1 cellular context compared by ENCODE assay signal in the genomic region with DNA sequence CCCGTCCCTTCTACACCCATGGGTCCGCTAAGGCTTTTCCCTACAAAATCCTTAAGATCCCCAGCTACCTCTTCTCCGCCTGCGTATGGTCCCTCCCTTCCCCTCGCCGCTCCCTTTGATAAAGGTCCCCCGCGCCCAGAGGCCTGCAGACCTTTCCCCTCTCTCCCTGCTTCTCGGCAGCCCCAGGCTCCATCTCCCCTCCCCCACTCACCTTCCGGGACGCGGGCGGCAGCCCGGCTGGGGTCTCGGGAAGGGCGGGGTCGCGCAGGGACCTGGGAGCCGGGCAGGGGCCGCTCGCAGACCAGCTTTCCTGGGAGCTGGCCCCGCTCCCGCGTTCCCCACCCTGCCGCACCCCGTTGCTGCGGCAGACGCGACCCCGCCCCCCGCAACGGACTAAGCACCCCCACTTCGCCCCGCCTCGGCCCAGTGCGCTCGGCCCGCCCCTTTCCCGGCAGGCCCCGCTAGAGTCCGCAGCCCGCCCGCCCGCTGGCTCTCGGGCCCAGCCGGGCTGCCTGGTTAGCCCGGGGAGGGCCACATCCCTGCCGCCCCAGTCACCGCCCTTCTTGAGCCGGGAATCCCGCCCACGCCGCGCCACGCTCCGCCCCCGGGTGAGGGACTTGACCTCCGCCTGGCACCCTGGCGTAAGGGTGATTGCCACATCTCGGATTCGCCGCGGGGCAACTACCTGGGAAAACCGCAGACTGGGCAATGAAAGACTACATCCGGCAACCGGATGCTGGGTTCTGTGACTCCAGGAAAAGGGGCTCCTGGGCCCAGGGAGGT.
TF ChIP-seq lines count a peak whose summit lies in the region.

A gene with protein sequence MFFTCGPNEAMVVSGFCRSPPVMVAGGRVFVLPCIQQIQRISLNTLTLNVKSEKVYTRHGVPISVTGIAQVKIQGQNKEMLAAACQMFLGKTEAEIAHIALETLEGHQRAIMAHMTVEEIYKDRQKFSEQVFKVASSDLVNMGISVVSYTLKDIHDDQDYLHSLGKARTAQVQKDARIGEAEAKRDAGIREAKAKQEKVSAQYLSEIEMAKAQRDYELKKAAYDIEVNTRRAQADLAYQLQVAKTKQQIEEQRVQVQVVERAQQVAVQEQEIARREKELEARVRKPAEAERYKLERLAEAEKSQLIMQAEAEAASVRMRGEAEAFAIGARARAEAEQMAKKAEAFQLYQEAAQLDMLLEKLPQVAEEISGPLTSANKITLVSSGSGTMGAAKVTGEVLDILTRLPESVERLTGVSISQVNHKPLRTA (minus strand): TSS at position 372 of the 783 bp plus-strand sequence. CDS start 498 bp downstream, outside the sequence.

TF ChIP-seq in HepG2, 621 proteins besides CTCF, POLR2A, EP300 and RAD21 (continued from another document and continues in another):
- TF ChIP-seq, protein P1, sequence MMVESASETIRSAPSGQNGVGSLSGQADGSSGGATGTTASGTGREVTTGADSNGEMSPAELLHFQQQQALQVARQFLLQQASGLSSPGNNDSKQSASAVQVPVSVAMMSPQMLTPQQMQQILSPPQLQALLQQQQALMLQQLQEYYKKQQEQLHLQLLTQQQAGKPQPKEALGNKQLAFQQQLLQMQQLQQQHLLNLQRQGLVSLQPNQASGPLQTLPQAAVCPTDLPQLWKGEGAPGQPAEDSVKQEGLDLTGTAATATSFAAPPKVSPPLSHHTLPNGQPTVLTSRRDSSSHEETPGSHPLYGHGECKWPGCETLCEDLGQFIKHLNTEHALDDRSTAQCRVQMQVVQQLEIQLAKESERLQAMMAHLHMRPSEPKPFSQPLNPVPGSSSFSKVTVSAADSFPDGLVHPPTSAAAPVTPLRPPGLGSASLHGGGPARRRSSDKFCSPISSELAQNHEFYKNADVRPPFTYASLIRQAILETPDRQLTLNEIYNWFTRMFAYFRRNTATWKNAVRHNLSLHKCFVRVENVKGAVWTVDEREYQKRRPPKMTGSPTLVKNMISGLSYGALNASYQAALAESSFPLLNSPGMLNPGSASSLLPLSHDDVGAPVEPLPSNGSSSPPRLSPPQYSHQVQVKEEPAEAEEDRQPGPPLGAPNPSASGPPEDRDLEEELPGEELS (CRISPR knock-in tag; IDR thresholded peaks at IDR 0.05), result peak; percentile 63
- no peak for TF ChIP-seq ZBTB40 (IDR thresholded peaks at IDR 0.05)
- peak; percentile 78 for TF ChIP-seq ZBTB40 (CRISPR knock-in tag; IDR thresholded peaks at IDR 0.05)
- TF ChIP-seq ZNF776 (CRISPR knock-in tag; IDR thresholded peaks at IDR 0.05), result peak; percentile 81; the same call in 1 of the 2 replicates
- TF ChIP-seq, protein P2, sequence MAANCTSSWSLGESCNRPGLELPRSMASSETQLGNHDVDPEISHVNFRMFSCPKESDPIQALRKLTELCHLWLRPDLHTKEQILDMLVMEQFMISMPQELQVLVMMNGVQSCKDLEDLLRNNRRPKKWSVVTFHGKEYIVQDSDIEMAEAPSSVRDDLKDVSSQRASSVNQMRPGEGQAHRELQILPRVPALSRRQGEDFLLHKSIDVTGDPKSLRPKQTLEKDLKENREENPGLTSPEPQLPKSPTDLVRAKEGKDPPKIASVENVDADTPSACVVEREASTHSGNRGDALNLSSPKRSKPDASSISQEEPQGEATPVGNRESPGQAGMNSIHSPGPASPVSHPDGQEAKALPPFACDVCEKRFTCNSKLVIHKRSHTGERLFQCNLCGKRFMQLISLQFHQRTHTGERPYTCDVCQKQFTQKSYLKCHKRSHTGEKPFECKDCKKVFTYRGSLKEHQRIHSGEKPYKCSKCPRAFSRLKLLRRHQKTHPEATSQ (CRISPR knock-in tag; IDR thresholded peaks at IDR 0.05; ENCODE audit: borderline replicate concordance), result peak; percentile 67; the same call in 1 of the 2 replicates
- no peak for TF ChIP-seq ZNF674 (CRISPR knock-in tag; IDR thresholded peaks at IDR 0.05; ENCODE audit: low read depth)
- TF ChIP-seq PLSCR1 (CRISPR knock-in tag; IDR thresholded peaks at IDR 0.05; ENCODE audit: borderline replicate concordance), result no peak; the same call in 1 of the 2 replicates
- TF ChIP-seq, protein P3, sequence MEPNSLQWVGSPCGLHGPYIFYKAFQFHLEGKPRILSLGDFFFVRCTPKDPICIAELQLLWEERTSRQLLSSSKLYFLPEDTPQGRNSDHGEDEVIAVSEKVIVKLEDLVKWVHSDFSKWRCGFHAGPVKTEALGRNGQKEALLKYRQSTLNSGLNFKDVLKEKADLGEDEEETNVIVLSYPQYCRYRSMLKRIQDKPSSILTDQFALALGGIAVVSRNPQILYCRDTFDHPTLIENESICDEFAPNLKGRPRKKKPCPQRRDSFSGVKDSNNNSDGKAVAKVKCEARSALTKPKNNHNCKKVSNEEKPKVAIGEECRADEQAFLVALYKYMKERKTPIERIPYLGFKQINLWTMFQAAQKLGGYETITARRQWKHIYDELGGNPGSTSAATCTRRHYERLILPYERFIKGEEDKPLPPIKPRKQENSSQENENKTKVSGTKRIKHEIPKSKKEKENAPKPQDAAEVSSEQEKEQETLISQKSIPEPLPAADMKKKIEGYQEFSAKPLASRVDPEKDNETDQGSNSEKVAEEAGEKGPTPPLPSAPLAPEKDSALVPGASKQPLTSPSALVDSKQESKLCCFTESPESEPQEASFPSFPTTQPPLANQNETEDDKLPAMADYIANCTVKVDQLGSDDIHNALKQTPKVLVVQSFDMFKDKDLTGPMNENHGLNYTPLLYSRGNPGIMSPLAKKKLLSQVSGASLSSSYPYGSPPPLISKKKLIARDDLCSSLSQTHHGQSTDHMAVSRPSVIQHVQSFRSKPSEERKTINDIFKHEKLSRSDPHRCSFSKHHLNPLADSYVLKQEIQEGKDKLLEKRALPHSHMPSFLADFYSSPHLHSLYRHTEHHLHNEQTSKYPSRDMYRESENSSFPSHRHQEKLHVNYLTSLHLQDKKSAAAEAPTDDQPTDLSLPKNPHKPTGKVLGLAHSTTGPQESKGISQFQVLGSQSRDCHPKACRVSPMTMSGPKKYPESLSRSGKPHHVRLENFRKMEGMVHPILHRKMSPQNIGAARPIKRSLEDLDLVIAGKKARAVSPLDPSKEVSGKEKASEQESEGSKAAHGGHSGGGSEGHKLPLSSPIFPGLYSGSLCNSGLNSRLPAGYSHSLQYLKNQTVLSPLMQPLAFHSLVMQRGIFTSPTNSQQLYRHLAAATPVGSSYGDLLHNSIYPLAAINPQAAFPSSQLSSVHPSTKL (CRISPR knock-in tag; IDR thresholded peaks at IDR 0.05), result peak; percentile 51
- TF ChIP-seq BORCS8-MEF2B (CRISPR knock-in tag; IDR thresholded peaks at IDR 0.05), result peak; percentile 41; the same call in 1 of the 2 replicates
- TF ChIP-seq ISL2 (CRISPR knock-in tag; IDR thresholded peaks at IDR 0.05), result peak; percentile 57
- no peak for TF ChIP-seq ZMYM3 (CRISPR knock-in tag; IDR thresholded peaks at IDR 0.05)
- TF ChIP-seq ZSCAN29 (CRISPR knock-in tag; conservative IDR thresholded peaks at IDR 0.05), result peak; percentile 70; the same call in 1 of the 2 replicates
- peak; percentile 41; the same call in 1 of the 2 replicates for TF ChIP-seq MIXL1 (CRISPR knock-in tag; IDR thresholded peaks at IDR 0.05)
- peak; percentile 85 for TF ChIP-seq THAP11 (CRISPR knock-in tag; IDR thresholded peaks at IDR 0.05)
- TF ChIP-seq SP4 (CRISPR knock-in tag; IDR thresholded peaks at IDR 0.05), result peak; percentile 95
- peak; percentile 81; the same call in 1 of the 2 replicates for TF ChIP-seq MZF1 (CRISPR knock-in tag; IDR thresholded peaks at IDR 0.05; ENCODE audit: borderline replicate concordance)
- no peak for TF ChIP-seq ZNF24 (IDR thresholded peaks at IDR 0.05)
- TF ChIP-seq ZFY (CRISPR knock-in tag; IDR thresholded peaks at IDR 0.05), result peak; percentile 83
- peak; percentile 16; the same call in 1 of the 2 replicates for TF ChIP-seq ZNF720 (CRISPR knock-in tag; IDR thresholded peaks at IDR 0.05)
- TF ChIP-seq ZHX1 (CRISPR knock-in tag; IDR thresholded peaks at IDR 0.05; ENCODE audit: low read depth), result peak; percentile 81
- TF ChIP-seq ZNF547 (CRISPR knock-in tag; IDR thresholded peaks at IDR 0.05), result peak; percentile 98
- TF ChIP-seq SNAPC2 (CRISPR knock-in tag; IDR thresholded peaks at IDR 0.05), result no peak; the same call in none of the 2 replicates
- TF ChIP-seq E2F5 (CRISPR knock-in tag; conservative IDR thresholded peaks at IDR 0.05), result 0 out of 2 replicates have a peak, but pooled peaks have one; percentile 46
- TF ChIP-seq ZNF160 (CRISPR knock-in tag; IDR thresholded peaks at IDR 0.05), result peak; percentile 45
- TF ChIP-seq ZNF331 (CRISPR knock-in tag; IDR thresholded peaks at IDR 0.05), result peak; percentile 69
- TF ChIP-seq ZNF878 (CRISPR knock-in tag; IDR thresholded peaks at IDR 0.05), result peak; percentile 73; the same call in 1 of the 2 replicates
- no peak for TF ChIP-seq ZNF432 (CRISPR knock-in tag; IDR thresholded peaks at IDR 0.05; ENCODE audit: borderline replicate concordance)
- peak; percentile 97 for TF ChIP-seq BCL6 (CRISPR knock-in tag; IDR thresholded peaks at IDR 0.05)
- no peak for TF ChIP-seq FOXM1 (CRISPR knock-in tag; IDR thresholded peaks at IDR 0.05)
- TF ChIP-seq SSRP1 (CRISPR knock-in tag; IDR thresholded peaks at IDR 0.05), result no peak
